15 cellular contexts compared by ENCODE assay signal in the genomic region with DNA sequence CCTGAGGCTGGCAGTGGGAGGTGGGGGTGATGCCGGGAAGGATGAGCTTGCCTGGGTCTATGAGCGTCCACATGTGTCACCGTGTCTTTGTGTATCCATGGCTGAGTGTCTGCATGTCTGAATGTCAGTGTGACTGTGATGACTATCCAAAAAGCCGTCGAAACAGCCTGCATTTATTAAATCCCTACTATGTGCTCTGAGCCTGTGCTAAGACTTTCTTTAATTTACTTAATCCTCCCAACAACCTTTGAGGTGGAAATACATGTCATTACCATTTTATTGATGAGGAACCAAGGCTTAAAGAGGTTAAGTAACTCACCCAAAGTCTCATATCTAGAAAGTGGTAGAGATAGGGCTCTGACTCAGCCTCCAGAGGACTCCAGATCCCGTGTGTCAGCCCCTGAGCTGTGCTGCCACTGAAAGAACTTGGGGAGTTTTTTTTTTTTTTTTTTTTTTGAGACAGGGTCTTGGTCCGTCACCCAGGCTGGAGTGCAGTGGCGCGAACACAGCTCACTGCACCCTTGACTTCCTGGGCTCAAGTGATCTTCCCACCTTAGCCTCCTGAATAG. TPM values are rescaled to one million over a fixed set of nuclear protein-coding genes. Genes with fewer than 3 reads are reported as not detected.
DNase-seq lines count a peak whose midpoint lies in the region; ATAC-seq and TF ChIP-seq lines count a peak whose summit lies in the region.
"Had no signal": no experiment of that assay in that cellular context is flagged by ENCODE, and none has a peak within 500 bp of the region (broad histone marks: within the 10 kb centered on the region; RNA-seq: fewer than 3 reads in every experiment).

No MANE protein-coding gene starts in this region.

- 61 to 73% methylated on average over 9 of the region's 9 CpGs for WGBS in tibial nerve, 2 donors

- H3K27ac ChIP-seq in left lung (peak overlapping the region; percentile 42 to 67), tibial nerve (peak overlapping the region in 3 of 4 donors; percentile 17 to 93 (median 88))
- H3K27ac ChIP-seq: 22Rv1, HL-60 had no signal

- H3K36me3 Mint-ChIP-seq in activated CD4-positive, alpha-beta T cell treated with anti-CD3 and anti-CD28 coated beads for 36 hours (ENCODE audit: low read depth) = peaks cover 2% of the 10 kb centered on the region
- H3K36me3 Mint-ChIP-seq in activated T-helper 17 cell treated with anti-CD3 and anti-CD28 coated beads, Interleukin-2, amount 50 U/mL, for 72 hours (ENCODE audit: low read depth) = no peaks in the 10 kb centered on the region

- no peak overlapping the region for H3K4me3 ChIP-seq in left lung
- H3K4me3 ChIP-seq in tibial nerve = no peak overlapping the region

- H3K27me3 Mint-ChIP-seq in activated CD4-positive, alpha-beta T cell treated with anti-CD3 and anti-CD28 coated beads for 36 hours = peaks cover 11% of the 10 kb centered on the region
- peaks cover 19% of the 10 kb centered on the region for H3K27me3 Mint-ChIP-seq in activated T-helper 17 cell treated with anti-CD3 and anti-CD28 coated beads, Interleukin-2, amount 50 U/mL, for 72 hours

- no peaks in the 10 kb centered on the region for H3K36me3 ChIP-seq in left lung
- H3K36me3 ChIP-seq in tibial nerve = no peaks in the 10 kb centered on the region

- CTCF ChIA-PET in activated CD4-positive, alpha-beta T cell treated with anti-CD3 and anti-CD28 coated beads for 36 hours (lab: Charles Lee) = no interaction called here

- ATAC-seq in activated CD4-positive, alpha-beta T cell treated with anti-CD3 and anti-CD28 coated beads for 36 hours = peak; percentile 38
- ATAC-seq in activated T-helper 17 cell treated with anti-CD3 and anti-CD28 coated beads, Interleukin-2, amount 50 U/mL, for 72 hours (replicated peaks) = peak; percentile 52
- no peak for ATAC-seq in left lung
- no peak for ATAC-seq in GM18505 (IDR thresholded peaks at IDR 0.05; ENCODE audit: unreplicated experiment)

- H3K9me3 ChIP-seq in left lung (no peaks in the 10 kb centered on the region), tibial nerve (no peaks in the 10 kb centered on the region)

- TF ChIP-seq CTCF in left lung (IDR thresholded peaks at IDR 0.05) = no peak
- TF ChIP-seq CTCF in tibial nerve (IDR thresholded peaks at IDR 0.05) = no peak

- no peak overlapping the region for H3K4me3 Mint-ChIP-seq in activated CD4-positive, alpha-beta T cell treated with anti-CD3 and anti-CD28 coated beads for 36 hours
- no peak overlapping the region for H3K4me3 Mint-ChIP-seq in activated T-helper 17 cell treated with anti-CD3 and anti-CD28 coated beads, Interleukin-2, amount 50 U/mL, for 72 hours

- no peak overlapping the region for H3K27ac Mint-ChIP-seq in activated CD4-positive, alpha-beta T cell treated with anti-CD3 and anti-CD28 coated beads for 36 hours
- no peak overlapping the region for H3K27ac Mint-ChIP-seq in activated T-helper 17 cell treated with anti-CD3 and anti-CD28 coated beads, Interleukin-2, amount 50 U/mL, for 72 hours

- no peak for TF ChIP-seq POLR2A in tibial nerve (IDR thresholded peaks at IDR 0.05)
- no peak for TF ChIP-seq POLR2A in GM18505 (IDR thresholded peaks at IDR 0.05; ENCODE audit: borderline replicate concordance, extremely low read depth, insufficient read depth, insufficient read length)

- POLR2A ChIA-PET in activated CD4-positive, alpha-beta T cell treated with anti-CD3 and anti-CD28 coated beads for 36 hours (lab: Charles Lee) = no interaction called here

- no peak for TF ChIP-seq EP300 in tibial nerve (IDR thresholded peaks at IDR 0.05)

- H3K4me1 Mint-ChIP-seq in activated CD4-positive, alpha-beta T cell treated with anti-CD3 and anti-CD28 coated beads for 36 hours = peaks cover 16% of the 10 kb centered on the region
- peaks cover 6% of the 10 kb centered on the region for H3K4me1 Mint-ChIP-seq in activated T-helper 17 cell treated with anti-CD3 and anti-CD28 coated beads, Interleukin-2, amount 50 U/mL, for 72 hours

- DNase-seq in activated CD4-positive, alpha-beta T cell treated with anti-CD3 and anti-CD28 coated beads for 36 hours = no peak
- DNase-seq in activated CD4-positive, alpha-beta T cell treated with anti-CD3 and anti-CD28 coated beads for 1 hour = no peak
- DNase-seq in left lung = no peak
- no peak for DNase-seq in tibial nerve (ENCODE audit: low spot score in 2 of 2)
- DNase-seq in COLO829 (ENCODE audit: low spot score) = no peak
- DNase-seq in NCI-H526 treated with DMSO at 0.1 percent for 48 hours (lab: John Stamatoyannopoulos, UW) = no peak
- DNase-seq: activated CD4-positive, alpha-beta T cell treated with anti-CD3 and anti-CD28 coated beads, Interleukin-2, amount 50 U/mL, for 48 hours; activated effector memory CD4-positive, alpha-beta T cell treated with anti-CD3 and anti-CD28 coated beads, Interleukin-2, amount 50 U/mL, for 16 hours; DMS 273 treated with DMSO at 0.1 percent for 48 hours; MM.1S; NCI-H2171 treated with DMSO at 0.1 percent for 48 hours had no signal

- peaks cover 36 to 70% of the 10 kb centered on the region in 2 donors for H3K4me1 ChIP-seq in left lung
- H3K4me1 ChIP-seq in tibial nerve = peaks cover 0 to 78% (median 56%) of the 10 kb centered on the region in 4 donors

- no peaks in the 10 kb centered on the region for H3K9me3 Mint-ChIP-seq in activated CD4-positive, alpha-beta T cell treated with anti-CD3 and anti-CD28 coated beads for 36 hours (ENCODE audit: low read depth)
- no peaks in the 10 kb centered on the region for H3K9me3 Mint-ChIP-seq in activated T-helper 17 cell treated with anti-CD3 and anti-CD28 coated beads, Interleukin-2, amount 50 U/mL, for 72 hours

- intact Hi-C loops in activated CD4-positive, alpha-beta T cell treated with anti-CD3 and anti-CD28 coated beads for 36 hours (cut with DNase I, micrococcal nuclease) = no loop called here
- intact Hi-C loops in left lung (cut with DNase I) = no loop called here

- peaks cover 0 to 18% of the 10 kb centered on the region in 2 donors for H3K27me3 ChIP-seq in left lung
- H3K27me3 ChIP-seq in tibial nerve = no peaks in the 10 kb centered on the region

RNA-seq across cellular contexts. Expression of gene ARHGAP23, which starts 20.0 kb away (rescaled TPM):
- under 1 TPM; 0.55 to 0.86 TPM for total RNA-seq in activated CD4-positive, alpha-beta T cell treated with anti-CD3 and anti-CD28 coated beads for 36 hours
- 1 to 10 TPM in 1 of 2 donors, under 1 TPM in 1; 0.69 to 2.2 TPM for total RNA-seq in activated T-helper 17 cell treated with anti-CD3 and anti-CD28 coated beads, Interleukin-2, amount 50 U/mL, for 72 hours
- total RNA-seq in left lung (10 to 100 TPM; 49.1 to 51.0 TPM), tibial nerve (10 to 100 TPM; 41.0 to 80.7 (median 65.7) TPM)

Comparison
In these comparisons a context has a peak if more than half of its experiments do, and no peak if none do; other contexts are left out.
1. ATAC-seq: peak in activated CD4-positive, alpha-beta T cell treated with anti-CD3 and anti-CD28 coated beads for 36 hours (single experiment) and activated T-helper 17 cell treated with anti-CD3 and anti-CD28 coated beads, Interleukin-2, amount 50 U/mL, for 72 hours (single experiment); none in left lung (single experiment) and GM18505 (single experiment).
2. RNA of gene ARHGAP23, which starts 20.0 kb away (total RNA-seq): 41.0 to 80.7 TPM in tibial nerve and 49.1 to 51.0 TPM in left lung; 0.69 to 2.2 TPM in activated T-helper 17 cell treated with anti-CD3 and anti-CD28 coated beads, Interleukin-2, amount 50 U/mL, for 72 hours and 0.55 to 0.86 TPM in activated CD4-positive, alpha-beta T cell treated with anti-CD3 and anti-CD28 coated beads for 36 hours; every median in the first group is over 10 times any median in the second.